ENCODE assay signal across 7 cellular contexts in genomic region chr19:50679177-50680125, GRCh38. TPM values are rescaled to one million over a fixed set of nuclear protein-coding genes. Genes with fewer than 3 reads are reported as not detected.
DNase-seq lines count a peak whose midpoint lies in the region; ATAC-seq and TF ChIP-seq lines count a peak whose summit lies in the region.

No MANE protein-coding gene starts in this region.

- no peak overlapping the region for H3K4me3 ChIP-seq in Peyer's patch
- no peak overlapping the region for H3K4me3 ChIP-seq in fibroblast of pulmonary artery (replicated peaks; ENCODE audit: low read depth, low read length)

- H3K27ac Mint-ChIP-seq in activated T-cell treated with anti-CD3 and anti-CD28 coated beads, Interleukin-2, amount 50 U/mL, for 24 hours, result no peak overlapping the region

- no peaks in the 10 kb centered on the region for H3K36me3 Mint-ChIP-seq in activated T-cell treated with anti-CD3 and anti-CD28 coated beads, Interleukin-2, amount 50 U/mL, for 24 hours (ENCODE audit: low read depth)

- peaks cover 0 to 5% (median 0%) of the 10 kb centered on the region in 4 donors for H3K4me1 ChIP-seq in Peyer's patch

- in situ Hi-C loops in GM13977 (cut with MboI; ENCODE audit: low pct_unique_long_range_greater_than_20kb, low sequenced_read_pairs, unreplicated experiment), result no loop called here

- ATAC-seq in HG03280 (IDR thresholded peaks at IDR 0.05; ENCODE audit: unreplicated experiment), result peak; percentile 85

- H3K9me3 Mint-ChIP-seq in activated T-cell treated with anti-CD3 and anti-CD28 coated beads, Interleukin-2, amount 50 U/mL, for 24 hours, result no peaks in the 10 kb centered on the region

- no peak overlapping the region for H3K4me3 Mint-ChIP-seq in activated T-cell treated with anti-CD3 and anti-CD28 coated beads, Interleukin-2, amount 50 U/mL, for 24 hours

- no peaks in the 10 kb centered on the region for H3K36me3 ChIP-seq in Peyer's patch

- peaks cover 61% of the 10 kb centered on the region for H3K27me3 Mint-ChIP-seq in activated T-cell treated with anti-CD3 and anti-CD28 coated beads, Interleukin-2, amount 50 U/mL, for 24 hours

- TF ChIP-seq POLR2A in Peyer's patch (IDR thresholded peaks at IDR 0.05), result no peak

- peak overlapping the region in 1 of 4 donors; percentile 42 for H3K27ac ChIP-seq in Peyer's patch
- no peak overlapping the region for H3K27ac ChIP-seq in substantia nigra (ENCODE audit: low read depth, low read length, poor library complexity, severe bottlenecking)

- H3K4me1 Mint-ChIP-seq in activated T-cell treated with anti-CD3 and anti-CD28 coated beads, Interleukin-2, amount 50 U/mL, for 24 hours (ENCODE audit: low read depth), result peaks cover 4% of the 10 kb centered on the region

- H3K27me3 ChIP-seq in Peyer's patch, result no peaks in the 10 kb centered on the region

- H3K9me3 ChIP-seq in Peyer's patch, result peaks cover 0 to 3% (median 0%) of the 10 kb centered on the region in 4 donors

- DNase-seq in GM13977 (ENCODE audit: low spot score) (peak; percentile 98), Peyer's patch (peak; percentile 75 to 87 (median 77)), fibroblast of pulmonary artery (ENCODE audit: low read depth) (peak; percentile 78), nucleus accumbens (lab: John Stamatoyannopoulos, UW) (peak in 53 of 56 donors; percentile 2 to 85 (median 48)), substantia nigra (lab: John Stamatoyannopoulos, UW) (peak; percentile 4 to 91 (median 60))
- DNase-seq in activated T-cell treated with anti-CD3 and anti-CD28 coated beads, Interleukin-2, amount 50 U/mL, for 24 hours, result peak; percentile 86

- no peak for TF ChIP-seq CTCF in GM13977 (IDR thresholded peaks at IDR 0.05; ENCODE audit: extremely low read depth, insufficient read depth, missing control alignments)
- TF ChIP-seq CTCF in Peyer's patch (IDR thresholded peaks at IDR 0.05), result no peak
- TF ChIP-seq CTCF in fibroblast of pulmonary artery (IDR thresholded peaks at IDR 0.05; ENCODE audit: low read length, missing control alignments), result no peak

RNA-seq across cellular contexts. Expression of gene C19orf81, which starts 30.2 kb away (rescaled TPM):
- total RNA-seq in Peyer's patch, result not detected

RNA-seq across cellular contexts. Expression of gene SYT3, which starts 39.8 kb away (rescaled TPM):
- 1 to 10 TPM in 1 of 4 donors, not detected in 3; 1.2 TPM for total RNA-seq in Peyer's patch

RNA-seq across cellular contexts. Expression of gene SHANK1, which starts 40.2 kb away (rescaled TPM):
- 1 to 10 TPM in 1 of 4 donors, under 1 TPM in 1, not detected in 2; 0.83 to 1.3 TPM for total RNA-seq in Peyer's patch

RNA-seq across cellular contexts. Expression of gene CLEC11A, which starts 43.7 kb away (rescaled TPM):
- 1 to 10 TPM in 3 of 4 donors, not detected in 1; 3.3 to 4.6 (median 4.0) TPM for total RNA-seq in Peyer's patch

Comparison
In these comparisons a context has a peak if more than half of its experiments do, and no peak if none do; other contexts are left out.
1. DNase-seq: peak in every context shown above with its lines; median percentile 98 in GM13977; 86 in activated T-cell treated with anti-CD3 and anti-CD28 coated beads, Interleukin-2, amount 50 U/mL, for 24 hours; 78 in fibroblast of pulmonary artery; 77 in Peyer's patch; 60 in substantia nigra; 48 in nucleus accumbens.